Comparison of ENCODE assay signal across 39 cellular contexts in genomic region chr22:46397514-46397913, GRCh38.
"Had no signal": no experiment of that assay in that cellular context is flagged by ENCODE, and none has a peak within 500 bp of the region (broad histone marks: within the 10 kb centered on the region; RNA-seq: fewer than 3 reads in every experiment).

No MANE protein-coding gene starts in this region.

- H3K9me3 Mint-ChIP-seq: activated naive CD4-positive, alpha-beta T cell treated with anti-CD3 and anti-CD28 coated beads for 36 hours; activated naive CD4-positive, alpha-beta T cell treated with anti-CD3 and anti-CD28 coated beads, Interleukin-2, amount 10 ng/mL, durations not matched to agents 7 days and 5 days; activated naive CD4-positive, alpha-beta T cell treated with anti-CD3 and anti-CD28 coated beads, Interleukin-2, amount 50 U/mL, for 24 hours; activated naive CD4-positive, alpha-beta T cell treated with anti-CD3 and anti-CD28 coated beads, Interleukin-2, amount 50 U/mL, for 72 hours; activated naive CD8-positive, alpha-beta T cell treated with anti-CD3 and anti-CD28 coated beads for 36 hours; activated naive CD8-positive, alpha-beta T cell treated with anti-CD3 and anti-CD28 coated beads, Interleukin-2, amount 10 ng/mL, durations not matched to agents 7 days and 5 days; activated naive CD8-positive, alpha-beta T cell treated with anti-CD3 and anti-CD28 coated beads, Interleukin-2, amount 50 U/mL, for 24 hours; activated T-cell treated with anti-CD3 and anti-CD28 coated beads, Interleukin-2, amount 50 U/mL, for 24 hours; activated T-cell treated with anti-CD3 and anti-CD28 coated beads, Interleukin-2, amount 50 U/mL, for 4 hours; activated T-cell treated with anti-CD3 and anti-CD28 coated beads, Interleukin-2, amount 50 U/mL, for 72 hours; activated T-helper 1 cell treated with anti-CD3 and anti-CD28 coated beads, Interleukin-12 subunit alpha, Interleukin-12 subunit beta, Interleukin-2, Interleukin-4 antibody, amounts not matched to agents 30 ng/mL and 10 ng/mL and 1 ng/mL, durations not matched to agents 14 hours and 24 hours and 36 hours; activated T-helper 17 cell treated with anti-CD3 and anti-CD28 coated beads, Interleukin-2, amount 50 U/mL, for 72 hours; activated T-helper 2 cell treated with anti-CD3 and anti-CD28 coated beads, Interferon-gamma antibody, Interleukin-2, Interleukin-4, amounts not matched to agents 10 μg/mL and 5 μg/mL and 100 μg/mL, durations not matched to agents 14 hours and 24 hours and 36 hours; brain; central memory CD8-positive, alpha-beta T cell had no signal

- H3K27me3 ChIP-seq: adrenal gland, ascending aorta, body of pancreas, brain microvascular endothelial cell, breast epithelium, cardiac muscle cell had no signal

- ATAC-seq: activated naive CD4-positive, alpha-beta T cell treated with anti-CD3 and anti-CD28 coated beads, Interleukin-2, amount 50 U/mL, for 72 hours; activated naive CD8-positive, alpha-beta T cell treated with anti-CD3 and anti-CD28 coated beads, Interleukin-2, amount 50 U/mL, for 24 hours; activated T-cell treated with anti-CD3 and anti-CD28 coated beads, Interleukin-2, amount 50 U/mL, for 4 hours; activated T-cell treated with anti-CD3 and anti-CD28 coated beads, Interleukin-2, amount 50 U/mL, for 72 hours; activated T-helper 17 cell treated with anti-CD3 and anti-CD28 coated beads, Interleukin-2, amount 50 U/mL, for 72 hours; body of pancreas had no signal

- H3K9me3 ChIP-seq: adrenal gland, ascending aorta, body of pancreas, breast epithelium had no signal

- H3K4me1 ChIP-seq: adrenal gland, ascending aorta, body of pancreas, breast epithelium had no signal

- H3K36me3 Mint-ChIP-seq: activated naive CD4-positive, alpha-beta T cell treated with anti-CD3 and anti-CD28 coated beads, Interleukin-2, amount 10 ng/mL, durations not matched to agents 7 days and 5 days; activated naive CD4-positive, alpha-beta T cell treated with anti-CD3 and anti-CD28 coated beads, Interleukin-2, amount 50 U/mL, for 24 hours; activated naive CD4-positive, alpha-beta T cell treated with anti-CD3 and anti-CD28 coated beads, Interleukin-2, amount 50 U/mL, for 72 hours; activated naive CD8-positive, alpha-beta T cell; activated naive CD8-positive, alpha-beta T cell treated with anti-CD3 and anti-CD28 coated beads for 36 hours; activated naive CD8-positive, alpha-beta T cell treated with anti-CD3 and anti-CD28 coated beads, Interleukin-2, amount 10 ng/mL, durations not matched to agents 7 days and 5 days; brain had no signal

- H3K4me1 Mint-ChIP-seq: activated T-helper 17 cell treated with anti-CD3 and anti-CD28 coated beads, Interleukin-2, amount 50 U/mL, for 72 hours; brain had no signal

- H3K27ac ChIP-seq: adrenal gland, ascending aorta, body of pancreas, brain microvascular endothelial cell, breast epithelium, cardiac muscle cell had no signal

- DNase-seq: activated effector memory CD4-positive, alpha-beta T cell treated with anti-CD3 and anti-CD28 coated beads, Interleukin-2, amount 50 U/mL, for 16 hours; activated effector memory CD4-positive, alpha-beta T cell treated with Interleukin-2 at 50 U/mL for 16 hours; activated gamma-delta T cell; activated gamma-delta T cell treated with Interleukin-2 at 50 U/mL for 16 hours; activated naive CD4-positive, alpha-beta T cell; activated naive CD4-positive, alpha-beta T cell treated with anti-CD3 and anti-CD28 coated beads for 36 hours; activated naive CD4-positive, alpha-beta T cell treated with anti-CD3 and anti-CD28 coated beads, Interleukin-2, amount 10 ng/mL, durations not matched to agents 7 days and 5 days; activated naive CD4-positive, alpha-beta T cell treated with anti-CD3 and anti-CD28 coated beads, Interleukin-2, amount 50 U/mL, for 16 hours; activated naive CD4-positive, alpha-beta T cell treated with Interleukin-2 at 50 U/mL for 16 hours; activated naive CD8-positive, alpha-beta T cell treated with anti-CD3 and anti-CD28 coated beads for 36 hours; activated naive CD8-positive, alpha-beta T cell treated with anti-CD3 and anti-CD28 coated beads, Interleukin-2, amount 10 ng/mL, durations not matched to agents 7 days and 5 days; activated naive CD8-positive, alpha-beta T cell treated with anti-CD3 and anti-CD28 coated beads, Interleukin-2, amount 50 U/mL, for 24 hours; activated T-cell treated with anti-CD3 and anti-CD28 coated beads for 4 hours; activated T-cell treated with anti-CD3 and anti-CD28 coated beads, Interleukin-2, amount 50 U/mL, for 1 hour; activated T-cell treated with anti-CD3 and anti-CD28 coated beads, Interleukin-2, amount 50 U/mL, for 24 hours; activated T-cell treated with anti-CD3 and anti-CD28 coated beads, Interleukin-2, amount 50 U/mL, for 4 hours; activated T-cell treated with anti-CD3 and anti-CD28 coated beads, Interleukin-2, amount 50 U/mL, for 48 hours; activated T-cell treated with anti-CD3 and anti-CD28 coated beads, Interleukin-2, amount 50 U/mL, for 72 hours; adrenal gland; amniotic stem cell; amygdala; anterior cingulate cortex; aorta; body of pancreas; brain microvascular endothelial cell; caudate nucleus; central memory CD4-positive, alpha-beta T cell; cerebellar nuclear complex had no signal

- H3K4me3 Mint-ChIP-seq: activated naive CD4-positive, alpha-beta T cell treated with anti-CD3 and anti-CD28 coated beads for 36 hours; activated naive CD4-positive, alpha-beta T cell treated with anti-CD3 and anti-CD28 coated beads, Interleukin-2, amount 10 ng/mL, durations not matched to agents 7 days and 5 days; activated naive CD4-positive, alpha-beta T cell treated with anti-CD3 and anti-CD28 coated beads, Interleukin-2, amount 50 U/mL, for 24 hours; activated naive CD8-positive, alpha-beta T cell; activated naive CD8-positive, alpha-beta T cell treated with anti-CD3 and anti-CD28 coated beads for 36 hours; activated naive CD8-positive, alpha-beta T cell treated with anti-CD3 and anti-CD28 coated beads, Interleukin-2, amount 10 ng/mL, durations not matched to agents 7 days and 5 days; activated naive CD8-positive, alpha-beta T cell treated with anti-CD3 and anti-CD28 coated beads, Interleukin-2, amount 50 U/mL, for 24 hours; activated T-cell treated with anti-CD3 and anti-CD28 coated beads, Interleukin-2, amount 50 U/mL, for 24 hours; activated T-cell treated with anti-CD3 and anti-CD28 coated beads, Interleukin-2, amount 50 U/mL, for 4 hours; activated T-cell treated with anti-CD3 and anti-CD28 coated beads, Interleukin-2, amount 50 U/mL, for 72 hours; activated T-helper 1 cell treated with anti-CD3 and anti-CD28 coated beads, Interleukin-12 subunit alpha, Interleukin-12 subunit beta, Interleukin-2, Interleukin-4 antibody, amounts not matched to agents 30 ng/mL and 10 ng/mL and 1 ng/mL, durations not matched to agents 14 hours and 24 hours and 36 hours; activated T-helper 17 cell treated with anti-CD3 and anti-CD28 coated beads, Interleukin-2, amount 50 U/mL, for 72 hours; brain; central memory CD8-positive, alpha-beta T cell had no signal

- H3K27me3 Mint-ChIP-seq: activated naive CD4-positive, alpha-beta T cell treated with anti-CD3 and anti-CD28 coated beads, Interleukin-2, amount 50 U/mL, for 24 hours; activated naive CD8-positive, alpha-beta T cell; activated naive CD8-positive, alpha-beta T cell treated with anti-CD3 and anti-CD28 coated beads for 36 hours; activated naive CD8-positive, alpha-beta T cell treated with anti-CD3 and anti-CD28 coated beads, Interleukin-2, amount 50 U/mL, for 24 hours; activated T-cell treated with anti-CD3 and anti-CD28 coated beads, Interleukin-2, amount 50 U/mL, for 24 hours; activated T-helper 17 cell treated with anti-CD3 and anti-CD28 coated beads, Interleukin-2, amount 50 U/mL, for 72 hours; brain; central memory CD8-positive, alpha-beta T cell had no signal

- H3K4me3 ChIP-seq: adrenal gland, ascending aorta, body of pancreas, breast epithelium, cardiac muscle cell had no signal

- H3K27ac Mint-ChIP-seq: activated naive CD4-positive, alpha-beta T cell treated with anti-CD3 and anti-CD28 coated beads for 36 hours; activated naive CD4-positive, alpha-beta T cell treated with anti-CD3 and anti-CD28 coated beads, Interleukin-2, amount 10 ng/mL, durations not matched to agents 7 days and 5 days; activated naive CD4-positive, alpha-beta T cell treated with anti-CD3 and anti-CD28 coated beads, Interleukin-2, amount 50 U/mL, for 24 hours; activated naive CD4-positive, alpha-beta T cell treated with anti-CD3 and anti-CD28 coated beads, Interleukin-2, amount 50 U/mL, for 72 hours; activated naive CD8-positive, alpha-beta T cell; activated naive CD8-positive, alpha-beta T cell treated with anti-CD3 and anti-CD28 coated beads for 36 hours; activated naive CD8-positive, alpha-beta T cell treated with anti-CD3 and anti-CD28 coated beads, Interleukin-2, amount 10 ng/mL, durations not matched to agents 7 days and 5 days; activated naive CD8-positive, alpha-beta T cell treated with anti-CD3 and anti-CD28 coated beads, Interleukin-2, amount 50 U/mL, for 24 hours; activated T-cell treated with anti-CD3 and anti-CD28 coated beads, Interleukin-2, amount 50 U/mL, for 24 hours; activated T-cell treated with anti-CD3 and anti-CD28 coated beads, Interleukin-2, amount 50 U/mL, for 72 hours; activated T-helper 1 cell treated with anti-CD3 and anti-CD28 coated beads, Interleukin-12 subunit alpha, Interleukin-12 subunit beta, Interleukin-2, Interleukin-4 antibody, amounts not matched to agents 30 ng/mL and 10 ng/mL and 1 ng/mL, durations not matched to agents 14 hours and 24 hours and 36 hours; activated T-helper 17 cell treated with anti-CD3 and anti-CD28 coated beads, Interleukin-2, amount 50 U/mL, for 72 hours; activated T-helper 2 cell treated with anti-CD3 and anti-CD28 coated beads, Interferon-gamma antibody, Interleukin-2, Interleukin-4, amounts not matched to agents 10 μg/mL and 5 μg/mL and 100 μg/mL, durations not matched to agents 14 hours and 24 hours and 36 hours; brain had no signal

- H3K36me3 ChIP-seq: adrenal gland, ascending aorta, brain microvascular endothelial cell, breast epithelium had no signal
